Comparison of ENCODE assay signal across 25 cellular contexts in genomic region chr11:38411149-38411548, GRCh38.
DNase-seq lines count a peak whose midpoint lies in the region; ATAC-seq, FAIRE-seq and TF ChIP-seq lines count a peak whose summit lies in the region.
"Had no signal": no experiment of that assay in that cellular context is flagged by ENCODE, and none has a peak within 500 bp of the region (broad histone marks: within the 10 kb centered on the region; RNA-seq: fewer than 3 reads in every experiment).

No MANE protein-coding gene starts in this region.

- H4K20me1 ChIP-seq in PC-3 (ENCODE audit: low read length) (no peaks in the 10 kb centered on the region), GM12878 (ENCODE audit: control insufficient read depth, insufficient read depth) (no peaks in the 10 kb centered on the region)
- H4K20me1 ChIP-seq: BLaER1 treated with 17β-estradiol and CSF1 and Interleukin-3, amounts not matched to agents 10 nM and 100 nM had no signal

- H3K27me3 ChIP-seq in PC-3 (ENCODE audit: low read length): no peaks in the 10 kb centered on the region
- H3K27me3 ChIP-seq in GM12878 (replicated peaks in 1 of 2; ENCODE audit: control insufficient read depth in 2 of 2, insufficient read depth in 2 of 2, low read length in 1 of 2): no peaks in the 10 kb centered on the region
- H3K27me3 ChIP-seq: BLaER1 treated with 17β-estradiol and CSF1 and Interleukin-3, amounts not matched to agents 10 nM and 100 nM; left lung; right atrium auricular region; SJSA1; tibial artery had no signal

- DNase-seq in H54 (ENCODE audit: insufficient read length, low spot score) (no peak), PC-3 (peak; percentile 10), GM12878 (ENCODE audit: low read depth, low spot score) (no peak), neural crest cell (ENCODE audit: low read depth, low spot score) (no peak), frontal cortex (ENCODE audit: low spot score in 2 of 2) (no peak), natural killer cell (no peak), immature natural killer cell (no peak)
- DNase-seq: activated CD4-positive, alpha-beta T cell treated with anti-CD3 and anti-CD28 coated beads, Interleukin-2, amount 50 U/mL, for 4 hours; activated T-cell treated with anti-CD3 and anti-CD28 coated beads, Interleukin-2, amount 50 U/mL, for 1 hour; dermis blood vessel endothelial cell; DMS 273 treated with DMSO at 0.1 percent for 48 hours; GOT3; left lung; NCI-H1048; NCI-H2029 treated with DMSO at 0.1 percent for 48 hours; nucleus accumbens; stimulated activated CD4-positive, alpha-beta T cell treated with anti-CD3 and anti-CD28 coated beads, Interleukin-15, amount 100 ng/mL, for 24 hours; stimulated activated naive B cell treated with anti-CD40 and anti-IgM and Interleukin-4, amounts not matched to agents 10 μg/mL and 1 μg/mL and 100 μg/mL, for 72 hours; tibial artery had no signal

- H3K4me2 ChIP-seq in PC-3 (ENCODE audit: low read length) (no peak overlapping the region), GM12878 (ENCODE audit: control insufficient read depth, insufficient read depth) (no peak overlapping the region)
- H3K4me2 ChIP-seq: BLaER1 treated with 17β-estradiol and CSF1 and Interleukin-3, amounts not matched to agents 10 nM and 100 nM had no signal

- no peaks in the 10 kb centered on the region for H3K36me3 ChIP-seq in PC-3 (ENCODE audit: low read depth, low read length)
- no peaks in the 10 kb centered on the region for H3K36me3 ChIP-seq in GM12878 (ENCODE audit: control insufficient read depth in 2 of 2, insufficient read depth in 2 of 2, low read length in 1 of 2)
- H3K36me3 ChIP-seq: BLaER1 treated with 17β-estradiol and CSF1 and Interleukin-3, amounts not matched to agents 10 nM and 100 nM; left lung; right atrium auricular region; SJSA1; tibial artery had no signal

- no peak overlapping the region for H3K4me3 Mint-ChIP-seq in neural crest cell
- no peak overlapping the region for H3K4me3 Mint-ChIP-seq in natural killer cell
- no peak overlapping the region for H3K4me3 Mint-ChIP-seq in immature natural killer cell
- H3K4me3 Mint-ChIP-seq: activated naive CD4-positive, alpha-beta T cell treated with anti-CD3 and anti-CD28 coated beads, Interleukin-2, amount 50 U/mL, for 24 hours; brain; stimulated activated naive B cell treated with anti-CD40 and anti-IgM and Interleukin-4, amounts not matched to agents 10 μg/mL and 1 μg/mL and 100 μg/mL, for 72 hours had no signal

- TF ChIP-seq POLR2A in H54 (IDR thresholded peaks at IDR 0.05; ENCODE audit: low read depth, low read length): no peak
- TF ChIP-seq POLR2A in GM12878 (IDR thresholded peaks at IDR 0.05; ENCODE audit: low read depth, low read length): no peak

- TF ChIP-seq CTCF in PC-3 (conservative IDR thresholded peaks at IDR 0.05; ENCODE audit: low read depth, low read length) (peak; percentile 52; the same call in 1 of the 2 replicates), GM12878 (IDR thresholded peaks at IDR 0.05 in 2 of 3, conservative IDR thresholded peaks at IDR 0.05 in 1 of 3; ENCODE audit: control insufficient read depth in 2 of 3, extremely low read depth in 1 of 3, insufficient read depth in 1 of 3, low read depth in 3 of 3, low read length in 3 of 3) (no peak), neural crest cell (conservative IDR thresholded peaks at IDR 0.05) (peak; percentile 46), natural killer cell (IDR thresholded peaks at IDR 0.05) (no peak)

- H3K9me2 ChIP-seq in PC-3 (replicated peaks; ENCODE audit: low read length): no peaks in the 10 kb centered on the region

- no peak overlapping the region for H3K27ac Mint-ChIP-seq in neural crest cell (ENCODE audit: unreplicated experiment)
- no peak overlapping the region for H3K27ac Mint-ChIP-seq in natural killer cell
- no peak overlapping the region for H3K27ac Mint-ChIP-seq in immature natural killer cell
- H3K27ac Mint-ChIP-seq: activated naive CD4-positive, alpha-beta T cell treated with anti-CD3 and anti-CD28 coated beads, Interleukin-2, amount 50 U/mL, for 24 hours; brain; stimulated activated naive B cell treated with anti-CD40 and anti-IgM and Interleukin-4, amounts not matched to agents 10 μg/mL and 1 μg/mL and 100 μg/mL, for 72 hours had no signal

- no peak overlapping the region for H3K4me3 ChIP-seq in PC-3 (ENCODE audit: low read length)
- H3K4me3 ChIP-seq in GM12878: no peak overlapping the region
- H3K4me3 ChIP-seq: BLaER1 treated with 17β-estradiol and CSF1 and Interleukin-3, amounts not matched to agents 10 nM and 100 nM; left lung; right atrium auricular region; SJSA1; tibial artery had no signal

- no peak overlapping the region for H3K27ac ChIP-seq in PC-3 (ENCODE audit: low read length)
- H3K27ac ChIP-seq in GM12878 (ENCODE audit: control insufficient read depth, insufficient read depth): no peak overlapping the region
- H3K27ac ChIP-seq: BLaER1 treated with 17β-estradiol and CSF1 and Interleukin-3, amounts not matched to agents 10 nM and 100 nM; left lung; right atrium auricular region; SJSA1; tibial artery had no signal

- H3K9me3 ChIP-seq in PC-3 (ENCODE audit: low read length): no peaks in the 10 kb centered on the region
- H3K9me3 ChIP-seq in GM12878 (replicated peaks; ENCODE audit: control insufficient read depth, insufficient read depth, low read length): no peaks in the 10 kb centered on the region
- H3K9me3 ChIP-seq: BLaER1 treated with 17β-estradiol and CSF1 and Interleukin-3, amounts not matched to agents 10 nM and 100 nM; right atrium auricular region; tibial artery had no signal

- in situ Hi-C loops in GM12878 (cut with MboI): no loop called here

- POLR2A ChIA-PET in PC-3 (lab: Charles Lee; ENCODE audit: unreplicated experiment) (no interaction called here), GM12878 (lab: Charles Lee) (no interaction called here)

- no peaks in the 10 kb centered on the region for H3F3A ChIP-seq in PC-3 (ENCODE audit: low read length, unreplicated experiment)

- H3K4me1 Mint-ChIP-seq in neural crest cell (no peaks in the 10 kb centered on the region), natural killer cell (no peaks in the 10 kb centered on the region), immature natural killer cell (peaks cover 0 to 7% of the 10 kb centered on the region in 2 donors)
- H3K4me1 Mint-ChIP-seq: activated naive CD4-positive, alpha-beta T cell treated with anti-CD3 and anti-CD28 coated beads, Interleukin-2, amount 50 U/mL, for 24 hours; brain; stimulated activated naive B cell treated with anti-CD40 and anti-IgM and Interleukin-4, amounts not matched to agents 10 μg/mL and 1 μg/mL and 100 μg/mL, for 72 hours had no signal

- RAD21 ChIA-PET in GM12878 (lab: Charles Lee; ENCODE audit: unreplicated experiment): no interaction called here

- H3K9me3 Mint-ChIP-seq in neural crest cell (peaks cover 5% of the 10 kb centered on the region), natural killer cell (peaks cover 7 to 14% of the 10 kb centered on the region in 2 donors), immature natural killer cell (peaks cover 0 to 39% (median 3%) of the 10 kb centered on the region in 6 donors)

- ATAC-seq in PC-3 (no peak), GM12878 (peak; percentile 47), natural killer cell (no peak), GM19463 (IDR thresholded peaks at IDR 0.05; ENCODE audit: unreplicated experiment) (no peak)
- ATAC-seq: left lung had no signal

- H3K4me1 ChIP-seq in PC-3 (ENCODE audit: insufficient read depth, low read length) (no peaks in the 10 kb centered on the region), GM12878 (ENCODE audit: control insufficient read depth, insufficient read depth, low read length) (no peaks in the 10 kb centered on the region)
- H3K4me1 ChIP-seq: BLaER1 treated with 17β-estradiol and CSF1 and Interleukin-3, amounts not matched to agents 10 nM and 100 nM; left lung; right atrium auricular region; SJSA1; tibial artery had no signal

- BruUV-seq in PC-3 (replicated peaks; lab: Mats Ljungman, UMichigan) (no TSS peak), GM12878 (replicated peaks; lab: Mats Ljungman, UMichigan) (no TSS peak)

- H3K27me3 Mint-ChIP-seq in neural crest cell (ENCODE audit: low read depth) (no peaks in the 10 kb centered on the region), natural killer cell (ENCODE audit: low read depth in 2 of 2) (no peaks in the 10 kb centered on the region), immature natural killer cell (ENCODE audit: low read depth in 3 of 3) (peaks cover 0 to 4% (median 2%) of the 10 kb centered on the region in 3 donors)
- H3K27me3 Mint-ChIP-seq: activated naive CD4-positive, alpha-beta T cell treated with anti-CD3 and anti-CD28 coated beads, Interleukin-2, amount 50 U/mL, for 24 hours; brain; stimulated activated naive B cell treated with anti-CD40 and anti-IgM and Interleukin-4, amounts not matched to agents 10 μg/mL and 1 μg/mL and 100 μg/mL, for 72 hours had no signal

- H3K79me2 ChIP-seq in PC-3 (ENCODE audit: low read length): no peaks in the 10 kb centered on the region
- no peaks in the 10 kb centered on the region for H3K79me2 ChIP-seq in GM12878 (ENCODE audit: control insufficient read depth, insufficient read depth, low read length)

- SMC1A ChIA-PET in GM12878 (lab: Charles Lee; ENCODE audit: uncharacterized antibody, unreplicated experiment): no interaction called here

- intact Hi-C loops in PC-3 (cut with micrococcal nuclease): no loop called here
- intact Hi-C loops in GM12878 (cut with micrococcal nuclease; ENCODE audit: unreplicated experiment): no loop called here
- intact Hi-C loops in natural killer cell (cut with micrococcal nuclease): no loop called here

- TF ChIP-seq EP300 in GM12878 (IDR thresholded peaks at IDR 0.05; ENCODE audit: borderline replicate concordance in 1 of 2, control insufficient read depth in 1 of 2, low read depth in 2 of 2, low read length in 2 of 2): no peak

- TF ChIP-seq RAD21 in GM12878 (IDR thresholded peaks at IDR 0.05; ENCODE audit: insufficient read depth, low read depth, low read length): no peak

- CTCF ChIA-PET in PC-3 (lab: Charles Lee) (no interaction called here), GM12878 (lab: Yijun Ruan, JAX) (interaction anchor here (1.0 kb wide), 1 partner anchor 10 kb away, joined by 3 read pairs; no protein-coding TSS in a partner anchor)

- H3K36me3 Mint-ChIP-seq in neural crest cell (ENCODE audit: low read depth) (no peaks in the 10 kb centered on the region), natural killer cell (no peaks in the 10 kb centered on the region), immature natural killer cell (peaks cover 0 to 6% (median 0%) of the 10 kb centered on the region in 3 donors)
- H3K36me3 Mint-ChIP-seq: activated naive CD4-positive, alpha-beta T cell treated with anti-CD3 and anti-CD28 coated beads, Interleukin-2, amount 50 U/mL, for 24 hours; brain; stimulated activated naive B cell treated with anti-CD40 and anti-IgM and Interleukin-4, amounts not matched to agents 10 μg/mL and 1 μg/mL and 100 μg/mL, for 72 hours had no signal

- FAIRE-seq in H54 (lab: Jason Lieb, UNC) (peak; percentile 62), GM12878 (lab: Jason Lieb, UNC) (no peak), frontal cortex (lab: Jason Lieb, UNC) (no peak)

- H2AFZ ChIP-seq in PC-3 (ENCODE audit: low read length): no peak overlapping the region
- H2AFZ ChIP-seq in GM12878 (ENCODE audit: control insufficient read depth, low read depth, low read length): no peak overlapping the region

- WGBS in GM12878 (ENCODE audit: insufficient coverage, insufficient replicate concordance, low lambda C conversion rate, missing lambda C conversion rate): 4% methylated on average over 2 of the region's 2 CpGs

- no peak overlapping the region for H3K9ac ChIP-seq in PC-3 (ENCODE audit: low read length)
- H3K9ac ChIP-seq in GM12878 (ENCODE audit: control insufficient read depth, insufficient read depth, low read length): no peak overlapping the region
- H3K9ac ChIP-seq: BLaER1 treated with 17β-estradiol and CSF1 and Interleukin-3, amounts not matched to agents 10 nM and 100 nM had no signal

Comparison
In these comparisons a context has a peak if more than half of its experiments do, and no peak if none do; other contexts are left out.
1. CTCF ChIP-seq: peak in PC-3 (single experiment) and neural crest cell (single experiment); none in GM12878 (0 of 3) and natural killer cell (single experiment).